Comparison of ENCODE assay signal across 11 cellular contexts in the genomic region with DNA sequence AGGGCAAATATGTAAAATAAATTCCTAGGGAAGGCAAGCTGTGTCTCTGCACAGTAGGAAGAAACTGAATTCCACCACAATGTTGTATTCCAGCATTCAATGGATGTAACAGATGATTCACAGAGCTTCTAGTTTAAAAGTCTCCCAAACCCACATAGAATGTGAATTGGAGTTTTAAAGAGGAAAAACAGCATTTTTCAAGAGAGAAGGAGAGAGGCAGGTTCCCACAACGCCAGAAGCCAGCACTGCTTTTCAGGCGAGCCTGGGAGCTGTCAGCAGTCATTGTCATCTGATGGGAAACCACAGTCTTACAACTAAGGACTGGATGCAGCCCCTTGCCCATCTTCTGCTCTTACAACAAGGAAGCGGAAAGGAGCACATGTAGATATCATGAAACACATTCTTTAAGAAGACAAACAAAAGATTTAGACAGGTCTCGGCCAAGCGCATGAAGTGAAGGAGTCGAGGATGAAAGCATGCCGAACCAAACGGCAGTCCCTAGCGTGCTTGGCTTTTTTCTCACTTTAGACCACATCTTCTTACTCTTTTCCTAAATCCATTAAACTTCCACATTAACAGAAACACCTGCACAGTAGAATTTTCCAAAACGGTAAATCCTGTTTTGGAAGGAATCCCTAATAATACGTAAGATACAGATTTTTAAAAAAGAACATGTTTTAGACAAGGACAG. TPM values are rescaled to one million over a fixed set of nuclear protein-coding genes. Genes with fewer than 3 reads are reported as not detected.
DNase-seq lines count a peak whose midpoint lies in the region; ATAC-seq and TF ChIP-seq lines count a peak whose summit lies in the region.
"Had no signal": no experiment of that assay in that cellular context is flagged by ENCODE, and none has a peak within 500 bp of the region (broad histone marks: within the 10 kb centered on the region; RNA-seq: fewer than 3 reads in every experiment).

No MANE protein-coding gene starts in this region.

- peak overlapping the region; percentile 65 for H3K4me3 Mint-ChIP-seq in endodermal cell
- H3K4me3 Mint-ChIP-seq in neural progenitor cell, result peak overlapping the region; percentile 93
- H3K4me3 Mint-ChIP-seq in CD14-positive monocyte, result peak overlapping the region in 1 of 2 donors; percentile 84
- H3K4me3 Mint-ChIP-seq: central memory CD8-positive, alpha-beta T cell had no signal

- no peak overlapping the region for H3K27ac ChIP-seq in HUES6 (ENCODE audit: low read depth, low read length)
- H3K27ac ChIP-seq in endodermal cell (ENCODE audit: low read depth, low read length), result no peak overlapping the region
- no peak overlapping the region for H3K27ac ChIP-seq in neural progenitor cell

- H3K36me3 ChIP-seq in HUES6 (ENCODE audit: control insufficient read depth, insufficient read depth, low read length) (no peaks in the 10 kb centered on the region), endodermal cell (ENCODE audit: control insufficient read depth, insufficient read depth, low read length) (no peaks in the 10 kb centered on the region), neural progenitor cell (no peaks in the 10 kb centered on the region)

- peaks cover 8% of the 10 kb centered on the region for H3K4me1 ChIP-seq in HUES6 (ENCODE audit: control insufficient read depth, insufficient read depth, low read length)
- H3K4me1 ChIP-seq in endodermal cell (ENCODE audit: control insufficient read depth, insufficient read depth, low read length), result no peaks in the 10 kb centered on the region
- peaks cover 8% of the 10 kb centered on the region for H3K4me1 ChIP-seq in neural progenitor cell

- H3K9ac ChIP-seq in HUES6 (ENCODE audit: low read length) (no peak overlapping the region), endodermal cell (ENCODE audit: extremely low read depth, low read length, poor library complexity, severe bottlenecking) (no peak overlapping the region), neural progenitor cell (no peak overlapping the region)

- H3K27me3 Mint-ChIP-seq in endodermal cell (ENCODE audit: insufficient read depth), result peaks cover 80% of the 10 kb centered on the region
- H3K27me3 Mint-ChIP-seq in neural progenitor cell (ENCODE audit: insufficient read depth, low read depth), result peaks cover 9% of the 10 kb centered on the region
- H3K27me3 Mint-ChIP-seq in CD14-positive monocyte (ENCODE audit: low read depth in 3 of 3), result peaks cover 46 to 64% (median 61%) of the 10 kb centered on the region in 3 donors

- peaks cover 8% of the 10 kb centered on the region for H3K4me1 Mint-ChIP-seq in endodermal cell
- H3K4me1 Mint-ChIP-seq in neural progenitor cell, result peaks cover 21% of the 10 kb centered on the region
- peaks cover 11% of the 10 kb centered on the region for H3K4me1 Mint-ChIP-seq in CD14-positive monocyte
- H3K4me1 Mint-ChIP-seq: central memory CD8-positive, alpha-beta T cell had no signal

- H3K4me3 ChIP-seq in AG10803 (ENCODE audit: low read length) (peak overlapping the region; percentile 52; the same call in 1 of the 2 replicates), HUES6 (ENCODE audit: low read depth, low read length) (peak overlapping the region; percentile 68), endodermal cell (ENCODE audit: low read length) (peak overlapping the region; percentile 82), neural progenitor cell (peak overlapping the region; percentile 50)
- H3K4me3 ChIP-seq: mucosa of descending colon had no signal

- ATAC-seq in HG03432 (IDR thresholded peaks at IDR 0.05; ENCODE audit: unreplicated experiment), result no peak

- H4K20me1 ChIP-seq in neural progenitor cell (ENCODE audit: low read depth), result no peaks in the 10 kb centered on the region

- H3K36me3 Mint-ChIP-seq in endodermal cell (ENCODE audit: low read depth), result no peaks in the 10 kb centered on the region
- H3K36me3 Mint-ChIP-seq in neural progenitor cell, result no peaks in the 10 kb centered on the region
- peaks cover 2 to 3% of the 10 kb centered on the region in 2 donors for H3K36me3 Mint-ChIP-seq in CD14-positive monocyte

- no peak for DNase-seq in AG10803 (ENCODE audit: low read depth)
- DNase-seq in endodermal cell, result peak; percentile 60
- DNase-seq in neural progenitor cell (ENCODE audit: low spot score), result peak; percentile 43
- no peak for DNase-seq in foreskin melanocyte
- no peak for DNase-seq in NCI-H2107 treated with DMSO at 0.1 percent for 48 hours (lab: John Stamatoyannopoulos, UW; ENCODE audit: unreplicated experiment)
- no peak for DNase-seq in CD14-positive monocyte (ENCODE audit: low spot score)

- intact Hi-C loops in CD14-positive monocyte (cut with micrococcal nuclease), result no loop called here

- H3K9me3 Mint-ChIP-seq in endodermal cell (no peaks in the 10 kb centered on the region), neural progenitor cell (no peaks in the 10 kb centered on the region), CD14-positive monocyte (peaks cover 0 to 3% (median 2%) of the 10 kb centered on the region in 7 donors)
- H3K9me3 Mint-ChIP-seq: central memory CD8-positive, alpha-beta T cell had no signal

- peak overlapping the region; percentile 99 for H2AFZ ChIP-seq in neural progenitor cell (replicated peaks)

- H3K79me2 ChIP-seq in neural progenitor cell (ENCODE audit: low read depth), result no peaks in the 10 kb centered on the region

- TF ChIP-seq CTCF in AG10803 (conservative IDR thresholded peaks at IDR 0.05; ENCODE audit: low read length), result no peak
- TF ChIP-seq CTCF in endodermal cell (conservative IDR thresholded peaks at IDR 0.05), result no peak
- no peak for TF ChIP-seq CTCF in neural progenitor cell (IDR thresholded peaks at IDR 0.05)
- no peak for TF ChIP-seq CTCF in CD14-positive monocyte (IDR thresholded peaks at IDR 0.05)

- H3K9me3 ChIP-seq in HUES6 (ENCODE audit: control insufficient read depth, insufficient read depth, low read depth, low read length) (no peaks in the 10 kb centered on the region), endodermal cell (ENCODE audit: control insufficient read depth, low read length) (no peaks in the 10 kb centered on the region), neural progenitor cell (ENCODE audit: low read depth) (no peaks in the 10 kb centered on the region)
- H3K9me3 ChIP-seq: mucosa of descending colon had no signal

- H3F3A ChIP-seq in neural progenitor cell (ENCODE audit: low read depth), result peaks cover 9% of the 10 kb centered on the region

- H3K27me3 ChIP-seq in HUES6 (ENCODE audit: control insufficient read depth, insufficient read depth, low read length) (peaks cover 55% of the 10 kb centered on the region), endodermal cell (ENCODE audit: control insufficient read depth, insufficient read depth, low read length, poor library complexity, severe bottlenecking) (peaks cover 47% of the 10 kb centered on the region), neural progenitor cell (peaks cover 70% of the 10 kb centered on the region)

- no peak overlapping the region for H3K27ac Mint-ChIP-seq in endodermal cell
- no peak overlapping the region for H3K27ac Mint-ChIP-seq in neural progenitor cell
- H3K27ac Mint-ChIP-seq in CD14-positive monocyte, result peak overlapping the region in 1 of 7 donors; percentile 46

- H3K4me2 ChIP-seq in neural progenitor cell, result peak overlapping the region; percentile 89

- WGBS in endodermal cell (ENCODE audit: insufficient coverage in 1 of 2, insufficient read length in 1 of 2), 2 experiments, result 33% methylated on average over 9 to 11 of the region's 11 CpGs

RNA-seq across cellular contexts. Expression of gene DIRAS2, which starts 0.6 kb away (rescaled TPM):
- total RNA-seq in endodermal cell (under 1 TPM in 1 of 2 donors, not detected in 1; 0.07 TPM), neural progenitor cell (ENCODE audit: low replicate concordance) (0.06 TPM in 1 of 2 replicates, not detected in the other)
- 1.1 TPM for polyA plus RNA-seq in endodermal cell (2013, experiment 1 of 2)
- polyA plus RNA-seq in endodermal cell (2013, experiment 2 of 2), result 1.7 TPM
- polyA plus RNA-seq in CD14-positive monocyte, result not detected
- total RNA-seq: M059J had no signal

Comparison
In these comparisons a context has a peak if more than half of its experiments do, and no peak if none do; other contexts are left out.
1. DNase-seq: peak in endodermal cell (single experiment) and neural progenitor cell (single experiment); none in AG10803 (single experiment), foreskin melanocyte (single experiment), NCI-H2107 treated with DMSO at 0.1 percent for 48 hours (single experiment) and CD14-positive monocyte (single experiment).
2. Peak in every context shown above with its lines, with median percentiles within 50 percentile points of each other: H3K4me3 ChIP-seq.